Comparison of ENCODE assay signal across 20 cellular contexts in genomic region chr13:108877300-108877699, GRCh38.
DNase-seq lines count a peak whose midpoint lies in the region; ATAC-seq and TF ChIP-seq lines count a peak whose summit lies in the region.
"Had no signal": no experiment of that assay in that cellular context is flagged by ENCODE, and none has a peak within 500 bp of the region (broad histone marks: within the 10 kb centered on the region; RNA-seq: fewer than 3 reads in every experiment).

No MANE protein-coding gene starts in this region.

- in situ Hi-C loops in T47D (cut with HindIII; ENCODE audit: low pct_unique_long_range_greater_than_20kb, low sequenced_read_pairs), result no loop called here

- TF ChIP-seq EP300 in Ishikawa (IDR thresholded peaks at IDR 0.05; ENCODE audit: borderline replicate concordance), result no peak

- peak; percentile 17 for DNase-seq in EH (ENCODE audit: low read depth)
- DNase-seq in T47D (ENCODE audit: low read depth in 1 of 2, low spot score in 1 of 2), result peak; percentile 31 to 41
- DNase-seq in hepatic stellate cell (ENCODE audit: low spot score), result peak; percentile 55
- no peak for DNase-seq in LoVo (ENCODE audit: low spot score)
- DNase-seq in cerebellar cortex (ENCODE audit: low spot score), result no peak
- DNase-seq in NCI-H226, result no peak
- DNase-seq: activated CD8-positive, alpha-beta T cell treated with anti-CD3 and anti-CD28 coated beads, Interleukin-2, amount 10 ng/mL, durations not matched to agents 7 days and 5 days; activated T-cell treated with anti-CD3 and anti-CD28 coated beads, Interleukin-2, amount 50 U/mL, for 72 hours; CD8-positive, alpha-beta memory T cell; central memory CD4-positive, alpha-beta T cell; DMS79 treated with DMSO at 0.1 percent for 48 hours; effector CD8-positive, alpha-beta T cell; NCI-H187 treated with DMSO at 0.1 percent for 48 hours; NCI-H446; SIG-M5; sigmoid colon; upper lobe of right lung had no signal

- TF ChIP-seq RAD21 in Ishikawa (IDR thresholded peaks at IDR 0.05; ENCODE audit: low read depth), result no peak

- no peak for ATAC-seq in GM21526 (IDR thresholded peaks at IDR 0.05; ENCODE audit: low FRiP score, unreplicated experiment)
- ATAC-seq: activated CD8-positive, alpha-beta T cell treated with anti-CD3 and anti-CD28 coated beads, Interleukin-2, amount 10 ng/mL, durations not matched to agents 7 days and 5 days; activated T-cell treated with anti-CD3 and anti-CD28 coated beads, Interleukin-2, amount 50 U/mL, for 72 hours; upper lobe of right lung; WTC11 had no signal

TF ChIP-seq in Ishikawa, 13 proteins besides CTCF, POLR2A, EP300 and RAD21:
- peak; percentile 44; the same call in 1 of the 2 replicates for TF ChIP-seq REST (IDR thresholded peaks at IDR 0.05; ENCODE audit: low read depth)
- no peak for TF ChIP-seq TAF1 (IDR thresholded peaks at IDR 0.05; ENCODE audit: low read depth)

Comparison
In these comparisons a context has a peak if more than half of its experiments do, and no peak if none do; other contexts are left out.
1. DNase-seq: peak in EH (single experiment), T47D (2 of 2) and hepatic stellate cell (single experiment); none in LoVo (single experiment), cerebellar cortex (single experiment) and NCI-H226 (single experiment).